ENCODE assay signal across 7 cellular contexts in the genomic region with DNA sequence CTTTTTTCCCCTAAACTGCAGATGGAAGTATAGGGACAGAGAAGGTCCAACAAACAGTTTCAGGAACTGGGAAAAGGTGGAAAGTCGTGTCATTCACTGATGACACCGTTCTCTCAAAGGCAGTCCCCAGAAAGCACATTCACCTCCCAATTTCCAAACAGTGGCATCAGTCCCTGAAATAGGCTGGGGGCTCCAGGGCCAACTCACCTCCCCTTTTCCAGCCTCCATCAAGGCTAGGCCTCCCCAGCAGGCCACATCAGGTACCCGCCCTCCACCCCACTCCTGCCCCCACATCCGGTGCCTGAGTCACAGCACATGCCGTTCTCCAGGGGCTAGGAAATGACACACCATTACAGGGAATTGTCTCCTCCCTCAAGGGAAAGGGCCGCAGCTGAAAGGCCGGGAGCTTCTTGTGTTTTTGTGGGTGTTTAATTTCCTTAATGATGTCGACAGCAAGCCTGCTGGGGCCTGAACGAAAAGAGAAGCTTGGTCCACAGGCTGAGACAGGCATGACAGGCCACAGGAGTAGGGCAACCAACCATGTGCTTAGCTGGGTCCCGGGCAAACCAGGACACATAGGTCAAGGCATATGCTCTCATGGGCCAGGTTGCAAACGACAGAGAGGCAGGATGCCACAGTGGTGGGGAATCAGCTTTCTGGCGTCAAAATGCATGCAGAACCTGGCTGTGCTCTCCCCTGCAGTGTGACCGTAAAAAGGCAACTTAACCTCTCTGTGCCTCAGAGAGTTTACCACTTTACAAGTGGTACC. TPM values are rescaled to one million over a fixed set of nuclear protein-coding genes. Genes with fewer than 3 reads are reported as not detected.
DNase-seq lines count a peak whose midpoint lies in the region; ATAC-seq and TF ChIP-seq lines count a peak whose summit lies in the region.

No MANE protein-coding gene starts in this region.

- H3K36me3 ChIP-seq in cardiac muscle cell: no peaks in the 10 kb centered on the region
- H3K36me3 ChIP-seq in prostate gland: no peaks in the 10 kb centered on the region
- H3K36me3 ChIP-seq in upper lobe of right lung: no peaks in the 10 kb centered on the region

- 14% methylated on average over 13 of the region's 13 CpGs for WGBS in prostate gland

- H3K4me1 ChIP-seq in cardiac muscle cell (ENCODE audit: low read depth): peaks cover 56% of the 10 kb centered on the region
- peaks cover 42% of the 10 kb centered on the region for H3K4me1 ChIP-seq in prostate gland (replicated peaks)
- peaks cover 83% of the 10 kb centered on the region for H3K4me1 ChIP-seq in upper lobe of right lung

- H3K27me3 ChIP-seq in cardiac muscle cell (no peaks in the 10 kb centered on the region), prostate gland (replicated peaks; ENCODE audit: insufficient read depth) (no peaks in the 10 kb centered on the region), upper lobe of right lung (no peaks in the 10 kb centered on the region)

- H3K9me3 ChIP-seq in cardiac muscle cell (ENCODE audit: low read depth) (no peaks in the 10 kb centered on the region), prostate gland (no peaks in the 10 kb centered on the region), upper lobe of right lung (no peaks in the 10 kb centered on the region)

- ATAC-seq in upper lobe of right lung (peak; percentile 76), GM21526 (IDR thresholded peaks at IDR 0.05; ENCODE audit: low FRiP score, unreplicated experiment) (no peak)

- no peak overlapping the region for H3K4me3 ChIP-seq in cardiac muscle cell
- no peak overlapping the region for H3K4me3 ChIP-seq in prostate gland
- peak overlapping the region; percentile 42 for H3K4me3 ChIP-seq in upper lobe of right lung

- H3K4me3 Mint-ChIP-seq in activated naive CD8-positive, alpha-beta T cell: peak overlapping the region; percentile 45

- no peaks in the 10 kb centered on the region for H3K9me3 Mint-ChIP-seq in activated naive CD8-positive, alpha-beta T cell (ENCODE audit: low read depth)

- peaks cover 2% of the 10 kb centered on the region for H3K36me3 Mint-ChIP-seq in activated naive CD8-positive, alpha-beta T cell

- H3K27me3 Mint-ChIP-seq in activated naive CD8-positive, alpha-beta T cell: no peaks in the 10 kb centered on the region

- H3K4me1 Mint-ChIP-seq in activated naive CD8-positive, alpha-beta T cell (ENCODE audit: low read depth): peaks cover 71% of the 10 kb centered on the region

- intact Hi-C loops in prostate gland (cut with DNase I): no loop called here
- intact Hi-C loops in upper lobe of right lung (cut with DNase I): loop anchor here (5.0 kb wide), 1 partner anchor 40 kb away; the partner anchor contains the start of gene ZMYND8

- DNase-seq in HCEC 1CT (peak; percentile 99), SKM-1 (lab: John Stamatoyannopoulos, UW; ENCODE audit: unreplicated experiment) (peak; percentile 21), cardiac muscle cell (ENCODE audit: low read depth in 1 of 2, low spot score in 1 of 2) (peak in 1 of 2 donors; percentile 98), prostate gland (ENCODE audit: low spot score) (peak; percentile 86), upper lobe of right lung (peak; percentile 91)

- TF ChIP-seq CTCF in cardiac muscle cell (IDR thresholded peaks at IDR 0.05; ENCODE audit: low read depth, low read length) (no peak), prostate gland (IDR thresholded peaks at IDR 0.05) (no peak), upper lobe of right lung (IDR thresholded peaks at IDR 0.05) (no peak)

- no peak for TF ChIP-seq POLR2A in prostate gland (IDR thresholded peaks at IDR 0.05)

- H3K27ac Mint-ChIP-seq in activated naive CD8-positive, alpha-beta T cell: peak overlapping the region; percentile 96

- H3K27ac ChIP-seq in cardiac muscle cell (peak overlapping the region; percentile 97), prostate gland (peak overlapping the region; percentile 91 to 96), upper lobe of right lung (peak overlapping the region; percentile 99)

RNA-seq across cellular contexts. Expression of gene ZMYND8, which starts 39.2 kb away (rescaled TPM):
- total RNA-seq in cardiac muscle cell (33.0 and 45.0 TPM in 2 replicates), prostate gland (10 to 100 TPM; 19.9 to 70.9 TPM), upper lobe of right lung (45.7 TPM)
- 27.5 and 27.6 TPM in 2 replicates for polyA plus RNA-seq in cardiac muscle cell
